1 cellular context compared by ENCODE assay signal in genomic region chr2:119221609-119222008, GRCh38.
TF ChIP-seq lines count a peak whose summit lies in the region.

No MANE protein-coding gene starts in this region.

TF ChIP-seq in HepG2, 621 proteins besides CTCF, POLR2A, EP300 and RAD21 (continued from another document):
- TF ChIP-seq SOX6 (IDR thresholded peaks at IDR 0.05) (no peak), SOX6 (CRISPR knock-in tag; IDR thresholded peaks at IDR 0.05) (0 out of 2 replicates have a peak, but pooled peaks have one; percentile 15), ELF3 (CRISPR knock-in tag; IDR thresholded peaks at IDR 0.05) (no peak), PBX2 (CRISPR knock-in tag; IDR thresholded peaks at IDR 0.05) (no peak), NCOA1 (CRISPR knock-in tag; IDR thresholded peaks at IDR 0.05) (no peak), CEBPB (IDR thresholded peaks at IDR 0.05; ENCODE audit: borderline replicate concordance, low read depth, low read length) (no peak), MTA1 (CRISPR knock-in tag; IDR thresholded peaks at IDR 0.05; ENCODE audit: borderline replicate concordance) (no peak), PLRG1 (conservative IDR thresholded peaks at IDR 0.05) (no peak), CENPBD1 (CRISPR knock-in tag; IDR thresholded peaks at IDR 0.05; ENCODE audit: borderline replicate concordance, low read depth) (no peak), ZFP62 (CRISPR knock-in tag; IDR thresholded peaks at IDR 0.05) (no peak), EHMT2 (IDR thresholded peaks at IDR 0.05; ENCODE audit: borderline replicate concordance, low read depth, low read length) (no peak), ZNF768 (CRISPR knock-in tag; IDR thresholded peaks at IDR 0.05) (no peak), ARNT2 (CRISPR knock-in tag; IDR thresholded peaks at IDR 0.05; ENCODE audit: low read depth) (no peak), ZBTB10 (CRISPR knock-in tag; IDR thresholded peaks at IDR 0.05; ENCODE audit: borderline replicate concordance) (no peak), ZNF704 (CRISPR knock-in tag; IDR thresholded peaks at IDR 0.05; ENCODE audit: borderline replicate concordance) (no peak), KDM3A (CRISPR knock-in tag; IDR thresholded peaks at IDR 0.05; ENCODE audit: low read depth) (no peak), SNAPC4 (CRISPR knock-in tag; IDR thresholded peaks at IDR 0.05) (no peak), ZC3H13 (CRISPR knock-in tag; IDR thresholded peaks at IDR 0.05) (no peak), ZNF574 (CRISPR knock-in tag; IDR thresholded peaks at IDR 0.05) (no peak), ESRRA (CRISPR knock-in tag; IDR thresholded peaks at IDR 0.05; ENCODE audit: low read depth) (peak; percentile 44; the same call in 1 of the 2 replicates), ZNF263 (CRISPR knock-in tag; IDR thresholded peaks at IDR 0.05) (0 out of 2 replicates have a peak, but pooled peaks have one; percentile 1), ZSCAN12 (CRISPR knock-in tag; IDR thresholded peaks at IDR 0.05) (no peak), KDM5B (CRISPR knock-in tag; IDR thresholded peaks at IDR 0.05; ENCODE audit: borderline replicate concordance) (peak; percentile 44; the same call in 1 of the 2 replicates), HNF4A (CRISPR knock-in tag; IDR thresholded peaks at IDR 0.05) (peak; percentile 73), ZNF382 (CRISPR knock-in tag; IDR thresholded peaks at IDR 0.05; ENCODE audit: borderline replicate concordance) (no peak), FOXP1 (IDR thresholded peaks at IDR 0.05) (no peak), FOXP1 (CRISPR knock-in tag; IDR thresholded peaks at IDR 0.05) (no peak), ZNF782 (CRISPR knock-in tag; IDR thresholded peaks at IDR 0.05; ENCODE audit: borderline replicate concordance) (no peak)
